20 cellular contexts compared by ENCODE assay signal in genomic region chr12:18850752-18851151, GRCh38.
"Had no signal": no experiment of that assay in that cellular context is flagged by ENCODE, and none has a peak within 500 bp of the region (broad histone marks: within the 10 kb centered on the region; RNA-seq: fewer than 3 reads in every experiment).

No MANE protein-coding gene starts in this region.

- H3K27ac Mint-ChIP-seq: mesothelial cell of epicardium; naive B cell; naive thymus-derived CD8-positive, alpha-beta T cell had no signal

- H3K4me3 ChIP-seq: coronary artery, dorsolateral prefrontal cortex, esophagus muscularis mucosa, heart right ventricle, left lung, lower lobe of right lung, mucosa of descending colon had no signal

- H3K36me3 ChIP-seq: esophagus muscularis mucosa, heart right ventricle, left lung, lower lobe of right lung had no signal

- H3K9me3 ChIP-seq: esophagus muscularis mucosa, heart right ventricle, left lung, lower lobe of right lung, mucosa of descending colon had no signal

- H3K36me3 Mint-ChIP-seq: mesothelial cell of epicardium; naive B cell; naive thymus-derived CD8-positive, alpha-beta T cell had no signal

- DNase-seq: dermis blood vessel endothelial cell; dorsolateral prefrontal cortex; effector CD4-positive, alpha-beta T cell; effector memory CD4-positive, alpha-beta T cell; foreskin keratinocyte; glutamatergic neuron; head of caudate nucleus; heart right ventricle; hippocampal formation; left cardiac atrium; left lung; left ventricle myocardium superior; lower lobe of right lung; mesenchymal stem cell; mucosa of descending colon; naive B cell; naive thymus-derived CD8-positive, alpha-beta T cell had no signal

- ATAC-seq: foreskin keratinocyte; heart right ventricle; left cardiac atrium; left lung; left ventricle myocardium superior; lower lobe of right lung; mucosa of descending colon; naive thymus-derived CD8-positive, alpha-beta T cell had no signal

- H3K4me1 Mint-ChIP-seq: mesothelial cell of epicardium; naive B cell; naive thymus-derived CD8-positive, alpha-beta T cell had no signal

- H3K4me1 ChIP-seq: foreskin keratinocyte, heart right ventricle, left lung, lower lobe of right lung had no signal

- H3K27me3 Mint-ChIP-seq: naive B cell had no signal

- H3K9me3 Mint-ChIP-seq: mesothelial cell of epicardium; naive thymus-derived CD8-positive, alpha-beta T cell had no signal

- H3K27me3 ChIP-seq: esophagus muscularis mucosa, foreskin keratinocyte, heart right ventricle, left lung had no signal

- H3K4me3 Mint-ChIP-seq: mesothelial cell of epicardium; naive B cell; naive thymus-derived CD8-positive, alpha-beta T cell had no signal

- H3K27ac ChIP-seq: coronary artery, dorsolateral prefrontal cortex, esophagus muscularis mucosa, foreskin keratinocyte, heart right ventricle, left lung, lower lobe of right lung had no signal
